ENCODE assay signal across 1 cellular context in the genomic region with DNA sequence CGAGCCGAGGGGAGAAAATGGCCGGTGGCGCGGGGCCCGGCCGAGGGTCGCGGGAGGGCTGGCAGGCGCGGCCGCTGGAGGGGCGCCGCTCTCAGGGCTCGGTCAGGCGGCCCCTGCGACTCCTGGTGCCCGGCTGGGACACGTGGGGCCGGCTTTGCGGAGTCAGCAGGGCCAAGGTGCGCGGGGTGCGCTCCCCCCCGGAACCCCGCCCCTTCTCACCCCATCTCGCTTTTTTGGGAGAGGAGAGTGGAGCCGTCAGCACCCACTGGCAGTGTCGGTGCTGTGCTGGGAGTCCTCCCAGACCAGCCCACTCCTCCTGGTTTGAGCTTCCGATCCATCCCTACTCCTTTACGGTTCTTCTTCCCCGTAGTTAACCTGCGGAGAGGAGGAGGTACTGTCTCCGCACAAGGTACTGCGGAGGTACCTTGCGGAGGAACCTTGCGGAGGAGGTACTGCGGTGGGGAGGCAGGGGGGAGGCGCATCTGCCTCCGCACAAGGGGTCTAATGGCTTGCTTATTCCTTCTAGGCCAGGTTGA.
TF ChIP-seq lines count a peak whose summit lies in the region.

No MANE protein-coding gene starts in this region.

TF ChIP-seq in GM12878, 131 proteins besides CTCF, POLR2A, EP300 and RAD21:
- TF ChIP-seq SMAD5 (IDR thresholded peaks at IDR 0.05; ENCODE audit: low read depth): no peak
- TF ChIP-seq POLR2AphosphoS5 (IDR thresholded peaks at IDR 0.05; ENCODE audit: low read length): no peak
- peak; percentile 88 for TF ChIP-seq SUZ12 (IDR thresholded peaks at IDR 0.05; ENCODE audit: unreplicated experiment)
